In genomic region chr4:48862038-48862437, GRCh38 we compare ENCODE assay signal across 35 cellular contexts.
"Had no signal": no experiment of that assay in that cellular context is flagged by ENCODE, and none has a peak within 500 bp of the region (broad histone marks: within the 10 kb centered on the region; RNA-seq: fewer than 3 reads in every experiment).

No MANE protein-coding gene starts in this region.

- H3K4me1 Mint-ChIP-seq: activated naive CD8-positive, alpha-beta T cell treated with anti-CD3 and anti-CD28 coated beads for 36 hours; T-helper 17 cell had no signal

- ATAC-seq: activated CD4-positive, alpha-beta T cell treated with anti-CD3 and anti-CD28 coated beads for 36 hours; activated CD8-positive, alpha-beta memory T cell treated with anti-CD3 and anti-CD28 coated beads, Interleukin-2, amount 10 ng/mL, durations not matched to agents 7 days and 5 days; activated CD8-positive, alpha-beta T cell treated with anti-CD3 and anti-CD28 coated beads, Interleukin-2, amount 10 ng/mL, durations not matched to agents 7 days and 5 days; activated naive CD8-positive, alpha-beta T cell treated with anti-CD3 and anti-CD28 coated beads, Interleukin-2, amount 50 U/mL, for 24 hours; body of pancreas; T-helper 17 cell had no signal

- H3K4me1 ChIP-seq: adrenal gland, body of pancreas, colonic mucosa, esophagus squamous epithelium had no signal

- H3K9me3 Mint-ChIP-seq: activated naive CD4-positive, alpha-beta T cell treated with anti-CD3 and anti-CD28 coated beads, Interleukin-2, amount 50 U/mL, for 24 hours; activated naive CD8-positive, alpha-beta T cell treated with anti-CD3 and anti-CD28 coated beads, Interleukin-2, amount 50 U/mL, for 24 hours had no signal

- H3K36me3 ChIP-seq: colonic mucosa had no signal

- H3K27ac Mint-ChIP-seq: activated CD4-positive, alpha-beta memory T cell treated with anti-CD3 and anti-CD28 coated beads for 36 hours; activated CD4-positive, alpha-beta T cell treated with anti-CD3 and anti-CD28 coated beads for 36 hours; activated CD4-positive, alpha-beta T cell treated with anti-CD3 and anti-CD28 coated beads, Interleukin-2, amount 10 ng/mL, durations not matched to agents 24 days and 14 days; activated CD8-positive, alpha-beta memory T cell treated with anti-CD3 and anti-CD28 coated beads, Interleukin-2, amount 10 ng/mL, durations not matched to agents 7 days and 5 days; activated CD8-positive, alpha-beta T cell treated with anti-CD3 and anti-CD28 coated beads, Interleukin-2, amount 10 ng/mL, durations not matched to agents 7 days and 5 days; activated naive CD4-positive, alpha-beta T cell treated with anti-CD3 and anti-CD28 coated beads for 36 hours; activated naive CD8-positive, alpha-beta T cell treated with anti-CD3 and anti-CD28 coated beads for 36 hours; activated naive CD8-positive, alpha-beta T cell treated with anti-CD3 and anti-CD28 coated beads, Interleukin-2, amount 50 U/mL, for 24 hours; activated T-helper 1 cell treated with anti-CD3 and anti-CD28 coated beads, Interleukin-12 subunit alpha, Interleukin-12 subunit beta, Interleukin-2, Interleukin-4 antibody, amounts not matched to agents 30 ng/mL and 10 ng/mL and 1 ng/mL, durations not matched to agents 14 hours and 24 hours and 36 hours; activated T-helper 2 cell treated with anti-CD3 and anti-CD28 coated beads, Interferon-gamma antibody, Interleukin-2, Interleukin-4, amounts not matched to agents 10 μg/mL and 5 μg/mL and 100 μg/mL, durations not matched to agents 14 hours and 24 hours and 36 hours; T-helper 17 cell; T-helper 2 cell treated with Interferon-gamma antibody and Interleukin-4, amounts not matched to agents 5 μg/mL and 100 μg/mL, for 36 hours had no signal

- H3K4me3 ChIP-seq: adrenal gland, body of pancreas, colonic mucosa, esophagus squamous epithelium had no signal

- H3K27ac ChIP-seq: adrenal gland, body of pancreas, colonic mucosa, epithelial cell of prostate, esophagus squamous epithelium, WERI-Rb-1 had no signal

- H3K27me3 ChIP-seq: adrenal gland, body of pancreas, colonic mucosa, esophagus squamous epithelium had no signal

- H3K9me3 ChIP-seq: adrenal gland, body of pancreas, colonic mucosa, esophagus squamous epithelium had no signal

- H3K4me3 Mint-ChIP-seq: activated CD4-positive, alpha-beta memory T cell treated with anti-CD3 and anti-CD28 coated beads for 36 hours; activated CD4-positive, alpha-beta T cell treated with anti-CD3 and anti-CD28 coated beads for 36 hours; activated CD4-positive, alpha-beta T cell treated with anti-CD3 and anti-CD28 coated beads, Interleukin-2, amount 10 ng/mL, durations not matched to agents 24 days and 14 days; activated CD8-positive, alpha-beta memory T cell treated with anti-CD3 and anti-CD28 coated beads, Interleukin-2, amount 10 ng/mL, durations not matched to agents 7 days and 5 days; activated CD8-positive, alpha-beta T cell treated with anti-CD3 and anti-CD28 coated beads, Interleukin-2, amount 10 ng/mL, durations not matched to agents 7 days and 5 days; activated naive CD4-positive, alpha-beta T cell treated with anti-CD3 and anti-CD28 coated beads for 36 hours; activated naive CD4-positive, alpha-beta T cell treated with anti-CD3 and anti-CD28 coated beads, Interleukin-2, amount 50 U/mL, for 24 hours; activated naive CD8-positive, alpha-beta T cell treated with anti-CD3 and anti-CD28 coated beads for 36 hours; activated naive CD8-positive, alpha-beta T cell treated with anti-CD3 and anti-CD28 coated beads, Interleukin-2, amount 50 U/mL, for 24 hours; activated T-helper 1 cell treated with anti-CD3 and anti-CD28 coated beads, Interleukin-12 subunit alpha, Interleukin-12 subunit beta, Interleukin-2, Interleukin-4 antibody, amounts not matched to agents 30 ng/mL and 10 ng/mL and 1 ng/mL, durations not matched to agents 14 hours and 24 hours and 36 hours; T-helper 17 cell; T-helper 2 cell treated with Interferon-gamma antibody and Interleukin-4, amounts not matched to agents 5 μg/mL and 100 μg/mL, for 36 hours had no signal

- FAIRE-seq: endometrium, endothelial cell of umbilical vein had no signal

- H3K27me3 Mint-ChIP-seq: activated CD4-positive, alpha-beta memory T cell treated with anti-CD3 and anti-CD28 coated beads for 36 hours; activated CD4-positive, alpha-beta T cell treated with anti-CD3 and anti-CD28 coated beads for 36 hours; activated CD8-positive, alpha-beta memory T cell treated with anti-CD3 and anti-CD28 coated beads, Interleukin-2, amount 10 ng/mL, durations not matched to agents 7 days and 5 days; activated naive CD4-positive, alpha-beta T cell treated with anti-CD3 and anti-CD28 coated beads, Interleukin-2, amount 50 U/mL, for 24 hours; activated naive CD8-positive, alpha-beta T cell treated with anti-CD3 and anti-CD28 coated beads for 36 hours; activated naive CD8-positive, alpha-beta T cell treated with anti-CD3 and anti-CD28 coated beads, Interleukin-2, amount 50 U/mL, for 24 hours; T-helper 17 cell had no signal

- DNase-seq: activated CD4-positive, alpha-beta memory T cell treated with anti-CD3 and anti-CD28 coated beads for 36 hours; activated CD4-positive, alpha-beta T cell treated with anti-CD3 and anti-CD28 coated beads for 36 hours; activated CD4-positive, alpha-beta T cell treated with anti-CD3 and anti-CD28 coated beads, Interleukin-2, amount 10 ng/mL, durations not matched to agents 24 days and 14 days; activated CD4-positive, CD25-positive, alpha-beta regulatory T cell; activated CD4-positive, CD25-positive, alpha-beta regulatory T cell treated with anti-CD3 and anti-CD28 coated beads, Interleukin-2, amount 50 U/mL, for 72 hours; activated CD8-positive, alpha-beta memory T cell treated with anti-CD3 and anti-CD28 coated beads, Interleukin-2, amount 10 ng/mL, durations not matched to agents 7 days and 5 days; activated CD8-positive, alpha-beta memory T cell treated with anti-CD3 and anti-CD28 coated beads, Interleukin-2, amount 50 U/mL, for 4 hours; activated CD8-positive, alpha-beta T cell treated with anti-CD3 and anti-CD28 coated beads, Interleukin-2, amount 10 ng/mL, durations not matched to agents 7 days and 5 days; activated effector memory CD4-positive, alpha-beta T cell treated with anti-CD3 and anti-CD28 coated beads, Interleukin-2, amount 50 U/mL, for 16 hours; activated naive CD4-positive, alpha-beta T cell treated with anti-CD3 and anti-CD28 coated beads for 36 hours; activated naive CD8-positive, alpha-beta T cell treated with anti-CD3 and anti-CD28 coated beads for 36 hours; activated naive CD8-positive, alpha-beta T cell treated with anti-CD3 and anti-CD28 coated beads, Interleukin-2, amount 50 U/mL, for 24 hours; activated T-cell treated with anti-CD3 and anti-CD28 coated beads, Interleukin-2, amount 50 U/mL, for 1 hour; activated T-cell treated with anti-CD3 and anti-CD28 coated beads, Interleukin-2, amount 50 U/mL, for 48 hours; adrenal gland; amygdala; aorta; body of pancreas; central memory CD4-positive, alpha-beta T cell; cerebellar nuclear complex; colonic mucosa; effector CD8-positive, alpha-beta T cell; esophagus squamous epithelium; foreskin melanocyte; head of caudate nucleus; T-helper 17 cell; T1000; WERI-Rb-1 had no signal
